In genomic region chr3:56119575-56120349, GRCh38 we compare ENCODE assay signal across 14 cellular contexts.
A peak's percentile ranks its signal among the peaks of the same experiment; 100 is the strongest.
DNase-seq lines count a peak whose midpoint lies in the region; ATAC-seq and TF ChIP-seq lines count a peak whose summit lies in the region.
"Had no signal": no experiment of that assay in that cellular context is flagged by ENCODE, and none has a peak within 500 bp of the region (broad histone marks: within the 10 kb centered on the region; RNA-seq: fewer than 3 reads in every experiment).

No MANE protein-coding gene starts in this region.

- no peak overlapping the region for H2BK15ac ChIP-seq in H9 (ENCODE audit: low read depth, low read length)

- no peak overlapping the region for H4K91ac ChIP-seq in H9 (ENCODE audit: insufficient read length, low read depth, low read length)

- peaks cover 3 to 9% of the 10 kb centered on the region in 2 experiments; a peak in 4 of 5 replicates for H3K9me3 Mint-ChIP-seq in H9
- peaks cover 4% of the 10 kb centered on the region for H3K9me3 Mint-ChIP-seq in activated naive CD8-positive, alpha-beta T cell treated with anti-CD3 and anti-CD28 coated beads, Interleukin-2, amount 50 U/mL, for 24 hours
- H3K9me3 Mint-ChIP-seq: activated naive CD4-positive, alpha-beta T cell treated with anti-CD3 and anti-CD28 coated beads, Interleukin-2, amount 10 ng/mL, durations not matched to agents 7 days and 5 days had no signal

- H3K9me3 ChIP-seq in H9 (ENCODE audit: control insufficient read depth, low read depth, low read length) = no peaks in the 10 kb centered on the region

- H3K14ac ChIP-seq in H9 (ENCODE audit: insufficient read depth, low read length) = no peak overlapping the region

- H3K4me1 ChIP-seq in H9 (ENCODE audit: insufficient read depth, low read length) = peaks cover 21% of the 10 kb centered on the region; the same call in 1 of the 2 replicates

- no peak overlapping the region for H2AFZ ChIP-seq in H9 (ENCODE audit: low read length)

- no peak overlapping the region for H2BK12ac ChIP-seq in H9 (ENCODE audit: insufficient read length, low read depth, low read length)

- H3K79me1 ChIP-seq in H9 (ENCODE audit: insufficient read depth, low read depth, low read length, poor library complexity, severe bottlenecking) = no peaks in the 10 kb centered on the region

- no peak for ATAC-seq in HG03354 (IDR thresholded peaks at IDR 0.05; ENCODE audit: poor library complexity, severe bottlenecking, unreplicated experiment)
- no peak for ATAC-seq in activated naive CD8-positive, alpha-beta T cell treated with anti-CD3 and anti-CD28 coated beads, Interleukin-2, amount 50 U/mL, for 24 hours

- H3T11ph ChIP-seq in H9 (ENCODE audit: low read length) = no peak overlapping the region

- H3K27me3 ChIP-seq in H9 (ENCODE audit: insufficient read depth, low read length) = no peaks in the 10 kb centered on the region; the same call in 1 of the 2 replicates

- no peaks in the 10 kb centered on the region for H3K23me2 ChIP-seq in H9 (ENCODE audit: insufficient read length, low read depth, low read length, poor library complexity, severe bottlenecking)

- H2AK5ac ChIP-seq in H9 (ENCODE audit: insufficient read length, low read length) = no peak overlapping the region

- H3K4me1 Mint-ChIP-seq in H9 = peaks cover 57 to 68% of the 10 kb centered on the region in 2 experiments
- no peaks in the 10 kb centered on the region for H3K4me1 Mint-ChIP-seq in activated naive CD8-positive, alpha-beta T cell treated with anti-CD3 and anti-CD28 coated beads, Interleukin-2, amount 50 U/mL, for 24 hours
- H3K4me1 Mint-ChIP-seq: activated naive CD4-positive, alpha-beta T cell treated with anti-CD3 and anti-CD28 coated beads, Interleukin-2, amount 10 ng/mL, durations not matched to agents 7 days and 5 days had no signal

- H3K27me3 Mint-ChIP-seq in H9 (ENCODE audit: low read depth) = peaks cover 2% of the 10 kb centered on the region; the same call in 1 of the 2 replicates
- H3K27me3 Mint-ChIP-seq in activated naive CD8-positive, alpha-beta T cell treated with anti-CD3 and anti-CD28 coated beads, Interleukin-2, amount 50 U/mL, for 24 hours = no peaks in the 10 kb centered on the region
- H3K27me3 Mint-ChIP-seq: activated naive CD4-positive, alpha-beta T cell treated with anti-CD3 and anti-CD28 coated beads, Interleukin-2, amount 10 ng/mL, durations not matched to agents 7 days and 5 days had no signal

- H2BK20ac ChIP-seq in H9 (ENCODE audit: low read depth, low read length, poor library complexity, severe bottlenecking) = no peak overlapping the region

- no peak overlapping the region for H2BK120ac ChIP-seq in H9 (ENCODE audit: low read depth, low read length, poor library complexity, severe bottlenecking)

- H3K36me3 Mint-ChIP-seq in H9 (ENCODE audit: insufficient read depth in 1 of 3, low read depth in 3 of 3) = peaks cover 2 to 8% (median 4%) of the 10 kb centered on the region in 3 experiments; a peak in 6 of 7 replicates
- H3K36me3 Mint-ChIP-seq in activated naive CD8-positive, alpha-beta T cell treated with anti-CD3 and anti-CD28 coated beads, Interleukin-2, amount 50 U/mL, for 24 hours (ENCODE audit: low read depth) = no peaks in the 10 kb centered on the region
- H3K36me3 Mint-ChIP-seq: activated naive CD4-positive, alpha-beta T cell treated with anti-CD3 and anti-CD28 coated beads, Interleukin-2, amount 10 ng/mL, durations not matched to agents 7 days and 5 days; CD14-positive monocyte had no signal

- no peaks in the 10 kb centered on the region for H4K20me1 ChIP-seq in H9 (ENCODE audit: control insufficient read depth, insufficient read depth, insufficient read length)

- no peak overlapping the region for H3K27ac ChIP-seq in H9 (ENCODE audit: insufficient read length, low read depth, low read length)

- no peak overlapping the region for H3K18ac ChIP-seq in H9 (ENCODE audit: insufficient read length, low read depth, low read length)

- no CpG with 5 or more reads among the region's 5 CpGs for WGBS in H9 (ENCODE audit: extremely low coverage, insufficient read length, low lambda C conversion rate)

- H4K5ac ChIP-seq in H9 (ENCODE audit: insufficient read length, low read depth, low read length) = no peak overlapping the region

- H3K4me3 ChIP-seq in epithelial cell of esophagus (ENCODE audit: low read length) = no peak overlapping the region

- no peak for TF ChIP-seq CTCF in epithelial cell of esophagus (IDR thresholded peaks at IDR 0.05; ENCODE audit: insufficient read depth, low read depth, low read length, missing control alignments)
- TF ChIP-seq CTCF in H9 (conservative IDR thresholded peaks at IDR 0.05) = no peak

- H3K27ac Mint-ChIP-seq in H9 = no peak overlapping the region
- no peak overlapping the region for H3K27ac Mint-ChIP-seq in activated naive CD8-positive, alpha-beta T cell treated with anti-CD3 and anti-CD28 coated beads, Interleukin-2, amount 50 U/mL, for 24 hours
- H3K27ac Mint-ChIP-seq: activated naive CD4-positive, alpha-beta T cell treated with anti-CD3 and anti-CD28 coated beads, Interleukin-2, amount 10 ng/mL, durations not matched to agents 7 days and 5 days had no signal

- H3K9ac ChIP-seq in H9 (ENCODE audit: extremely low read depth, insufficient read length, low read length) = no peak overlapping the region

- no peak overlapping the region for H4K8ac ChIP-seq in H9 (replicated peaks; ENCODE audit: insufficient read length, low read depth, low read length)

- peak; percentile 77 for DNase-seq in AG20443 (ENCODE audit: low spot score)
- peak; percentile 5 for DNase-seq in NCI-H69 (lab: John Stamatoyannopoulos, UW)
- DNase-seq in epithelial cell of esophagus (ENCODE audit: low read depth) = peak; percentile 52
- peak; percentile 55 for DNase-seq in myocyte (ENCODE audit: low read depth)
- DNase-seq in H9 = no peak
- no peak for DNase-seq in activated CD4-positive, CD25-positive, alpha-beta regulatory T cell (lab: John Stamatoyannopoulos, UW)
- DNase-seq in activated naive CD8-positive, alpha-beta T cell treated with anti-CD3 and anti-CD28 coated beads, Interleukin-2, amount 50 U/mL, for 24 hours = no peak
- DNase-seq: activated CD8-positive, alpha-beta memory T cell treated with anti-CD3 and anti-CD28 coated beads for 24 hours; activated naive CD4-positive, alpha-beta T cell treated with anti-CD3 and anti-CD28 coated beads, Interleukin-2, amount 10 ng/mL, durations not matched to agents 7 days and 5 days; NCI-H1105; NCI-H82; stimulated activated CD8-positive, alpha-beta memory T cell treated with anti-CD3 and anti-CD28 coated beads, Interleukin-4, amount 100 ng/mL, for 48 hours had no signal

- no peak overlapping the region for H3K4me2 ChIP-seq in H9 (ENCODE audit: insufficient read depth, insufficient read length, low read length)

- H3K4me3 Mint-ChIP-seq in H9 = no peak overlapping the region
- H3K4me3 Mint-ChIP-seq in activated naive CD8-positive, alpha-beta T cell treated with anti-CD3 and anti-CD28 coated beads, Interleukin-2, amount 50 U/mL, for 24 hours = no peak overlapping the region
- H3K4me3 Mint-ChIP-seq: activated naive CD4-positive, alpha-beta T cell treated with anti-CD3 and anti-CD28 coated beads, Interleukin-2, amount 10 ng/mL, durations not matched to agents 7 days and 5 days; CD14-positive monocyte had no signal

- H3K23ac ChIP-seq in H9 (ENCODE audit: insufficient read length, low read depth, low read length) = no peak overlapping the region

- H3K79me2 ChIP-seq in H9 (ENCODE audit: insufficient read depth, low read length) = no peaks in the 10 kb centered on the region

- no peak overlapping the region for H2BK5ac ChIP-seq in H9 (ENCODE audit: insufficient read length, low read length)

- H3K56ac ChIP-seq in H9 (ENCODE audit: insufficient read length, low read depth, low read length) = no peak overlapping the region

- H3K4ac ChIP-seq in H9 (ENCODE audit: low read depth, low read length) = no peak overlapping the region

Comparison
In these comparisons a context has a peak if more than half of its experiments do, and no peak if none do; other contexts are left out.
1. DNase-seq: peak in AG20443 (single experiment), NCI-H69 (single experiment), epithelial cell of esophagus (single experiment) and myocyte (single experiment); none in H9 (single experiment), activated CD4-positive, CD25-positive, alpha-beta regulatory T cell (0 of 4) and activated naive CD8-positive, alpha-beta T cell treated with anti-CD3 and anti-CD28 coated beads, Interleukin-2, amount 50 U/mL, for 24 hours (single experiment).